Comparison of ENCODE assay signal across 17 cellular contexts in genomic region chr9:7403839-7404238, GRCh38.
"Had no signal": no experiment of that assay in that cellular context is flagged by ENCODE, and none has a peak within 500 bp of the region (broad histone marks: within the 10 kb centered on the region; RNA-seq: fewer than 3 reads in every experiment).

No MANE protein-coding gene starts in this region.

- DNase-seq: activated CD4-positive, alpha-beta T cell treated with anti-CD3 and anti-CD28 coated beads, Interleukin-2, amount 50 U/mL, for 1 hour; activated CD4-positive, CD25-positive, alpha-beta regulatory T cell; activated effector memory CD4-positive, alpha-beta T cell treated with anti-CD3 and anti-CD28 coated beads, Interleukin-2, amount 50 U/mL, for 16 hours; activated T-cell treated with anti-CD3 and anti-CD28 coated beads, Interleukin-2, amount 50 U/mL, for 72 hours; adrenal gland; cerebellar nuclear complex; cortex of kidney; erythroblast; foreskin melanocyte; hypothalamus; islet precursor cell; left colon; lower lobe of right lung; T1000 had no signal

- FAIRE-seq: astrocyte, endometrium, urothelium cell line had no signal
